Comparison of ENCODE assay signal across 10 cellular contexts in genomic region chr19:2186071-2186846, GRCh38. TPM values are rescaled to one million over a fixed set of nuclear protein-coding genes. Genes with fewer than 3 reads are reported as not detected.
DNase-seq lines count a peak whose midpoint lies in the region; ATAC-seq, FAIRE-seq and TF ChIP-seq lines count a peak whose summit lies in the region.
"Had no signal": no experiment of that assay in that cellular context is flagged by ENCODE, and none has a peak within 500 bp of the region (broad histone marks: within the 10 kb centered on the region; RNA-seq: fewer than 3 reads in every experiment).

No MANE protein-coding gene starts in this region.

- H3K27me3 ChIP-seq in astrocyte (ENCODE audit: insufficient read depth, low read length): no peaks in the 10 kb centered on the region
- H3K27me3 ChIP-seq in heart right ventricle: no peaks in the 10 kb centered on the region
- H3K27me3 ChIP-seq in ovary: no peaks in the 10 kb centered on the region

- H3K36me3 Mint-ChIP-seq in astrocyte (ENCODE audit: low read depth, unreplicated experiment): peaks cover 9% of the 10 kb centered on the region

- H3K9ac ChIP-seq in astrocyte (ENCODE audit: low read length): peak overlapping the region; percentile 24

- H3K79me2 ChIP-seq in astrocyte (ENCODE audit: insufficient read depth, low read length): peaks cover 85% of the 10 kb centered on the region

- intact Hi-C loops in heart right ventricle (cut with DNase I) (no loop called here), ovary (cut with DNase I) (no loop called here)

- peaks cover 34% of the 10 kb centered on the region for H3K4me1 Mint-ChIP-seq in astrocyte (ENCODE audit: low read depth, unreplicated experiment)

- no peak overlapping the region for H3K4me3 ChIP-seq in astrocyte (ENCODE audit: insufficient read depth, low read depth, low read length)
- H3K4me3 ChIP-seq in heart right ventricle: peak overlapping the region in 7 of 10 donors; percentile 1 to 30 (median 14)
- no peak overlapping the region for H3K4me3 ChIP-seq in ovary

- peaks cover 89% of the 10 kb centered on the region for H4K20me1 ChIP-seq in astrocyte (ENCODE audit: insufficient read depth, low read length)

- H3K9me3 ChIP-seq in astrocyte (ENCODE audit: insufficient read depth, low read depth, low read length) (no peaks in the 10 kb centered on the region), heart right ventricle (no peaks in the 10 kb centered on the region), ovary (no peaks in the 10 kb centered on the region)

- no peak for TF ChIP-seq EP300 in ovary (IDR thresholded peaks at IDR 0.05)

- ATAC-seq in heart right ventricle: peak; percentile 86 to 96 (median 94)
- ATAC-seq: Panc1 had no signal

- peak overlapping the region; percentile 38 for H3K27ac ChIP-seq in astrocyte (ENCODE audit: low read depth, low read length)
- peak overlapping the region; percentile 57 to 87 (median 80) for H3K27ac ChIP-seq in heart right ventricle
- H3K27ac ChIP-seq in ovary: peak overlapping the region in 1 of 2 donors; percentile 53
- H3K27ac ChIP-seq: HL-60 had no signal

- no peak for TF ChIP-seq POLR2A in ovary (IDR thresholded peaks at IDR 0.05)

- FAIRE-seq in astrocyte (lab: Jason Lieb, UNC): peak; percentile 97

- H3K4me2 ChIP-seq in astrocyte (ENCODE audit: low read length): peak overlapping the region; percentile 58

- peaks cover 3% of the 10 kb centered on the region for H3K36me3 ChIP-seq in astrocyte (ENCODE audit: insufficient read depth, low read length)
- peaks cover 0 to 86% (median 6%) of the 10 kb centered on the region in 9 donors for H3K36me3 ChIP-seq in heart right ventricle
- H3K36me3 ChIP-seq in ovary: no peaks in the 10 kb centered on the region

- peak overlapping the region; percentile 67 for H3K27ac Mint-ChIP-seq in astrocyte (ENCODE audit: unreplicated experiment)

- WGBS in heart right ventricle, 2 donors: 20 to 27% methylated on average over 28 of the region's 28 CpGs
- WGBS in ovary, 3 donors: 10 to 19% (median 12%) methylated on average over 28 of the region's 28 CpGs

- H3K9me3 Mint-ChIP-seq in astrocyte (ENCODE audit: unreplicated experiment): no peaks in the 10 kb centered on the region

- H3K4me3 Mint-ChIP-seq in astrocyte (ENCODE audit: unreplicated experiment): peak overlapping the region; percentile 67

- no peak overlapping the region for H2AFZ ChIP-seq in astrocyte (ENCODE audit: low read depth, low read length)

- H3K4me1 ChIP-seq in astrocyte (ENCODE audit: insufficient read depth, low read length) (peaks cover 47% of the 10 kb centered on the region), heart right ventricle (peaks cover 17 to 71% (median 48%) of the 10 kb centered on the region in 9 donors), ovary (ENCODE audit: insufficient read depth) (peaks cover 14% of the 10 kb centered on the region)

- TF ChIP-seq CTCF in astrocyte (IDR thresholded peaks at IDR 0.05; ENCODE audit: insufficient read depth, low read depth, low read length) (no peak), heart right ventricle (IDR thresholded peaks at IDR 0.05) (no peak), ovary (IDR thresholded peaks at IDR 0.05) (no peak)

- H3K27me3 Mint-ChIP-seq in astrocyte (ENCODE audit: low read depth, unreplicated experiment): no peaks in the 10 kb centered on the region

- DNase-seq in AG08396 (ENCODE audit: low spot score) (peak; percentile 98), astrocyte (ENCODE audit: low read depth) (peak; percentile 95), heart right ventricle (peak; percentile 85 to 89), ovary (peak; percentile 76 to 85 (median 80)), NCI-H345 treated with DMSO at 0.1 percent for 48 hours (lab: John Stamatoyannopoulos, UW; ENCODE audit: unreplicated experiment) (no peak), NCI-H1436 (lab: John Stamatoyannopoulos, UW) (no peak), 8988T (no peak), NCI-H128 (lab: John Stamatoyannopoulos, UW; ENCODE audit: unreplicated experiment) (no peak)

RNA-seq across cellular contexts. Expression of gene DOT1L, which starts 22.5 kb away (rescaled TPM):
- total RNA-seq in astrocyte (21.7 and 25.6 TPM in 2 replicates), heart right ventricle (10 to 100 TPM in 7 of 10 donors, 1 to 10 TPM in 3; 7.0 to 16.0 (median 12.5) TPM), ovary (10 to 100 TPM in 6 of 7 donors, 1 to 10 TPM in 1; 6.7 to 28.9 (median 21.3) TPM)
- polyA plus RNA-seq in heart right ventricle (10 to 100 TPM in 1 of 2 donors, 1 to 10 TPM in 1; 9.2 to 12.1 TPM), ovary (1 to 10 TPM; 2.4 to 5.4 TPM)

RNA-seq across cellular contexts. Expression of gene AP3D1, which starts 34.9 kb away (rescaled TPM):
- total RNA-seq in astrocyte (162 and 167 TPM in 2 replicates), heart right ventricle (100 to 1,000 TPM in 1 of 10 donors, 10 to 100 TPM in 9; 68.4 to 168 (median 81.9) TPM), ovary (100 to 1,000 TPM in 1 of 7 donors, 10 to 100 TPM in 6; 36.7 to 102 (median 75.4) TPM)
- polyA plus RNA-seq in heart right ventricle (10 to 100 TPM; 63.9 to 95.1 TPM), ovary (10 to 100 TPM; 43.5 to 49.9 TPM)

RNA-seq across cellular contexts. Expression of gene PLEKHJ1, which starts 49.9 kb away (rescaled TPM):
- total RNA-seq in astrocyte (69.9 and 78.3 TPM in 2 replicates), heart right ventricle (10 to 100 TPM; 40.0 to 76.5 (median 45.0) TPM), ovary (10 to 100 TPM; 39.0 to 55.2 (median 46.8) TPM)
- polyA plus RNA-seq in heart right ventricle (100 to 1,000 TPM in 1 of 2 donors, 10 to 100 TPM in 1; 83.6 to 103 TPM), ovary (10 to 100 TPM; 17.1 to 57.9 TPM)

RNA-seq across cellular contexts. Expression of gene SF3A2, which starts 50.4 kb away (rescaled TPM):
- total RNA-seq in astrocyte (76.6 and 83.2 TPM in 2 replicates), heart right ventricle (10 to 100 TPM; 24.6 to 45.2 (median 30.4) TPM), ovary (100 to 1,000 TPM in 3 of 7 donors, 10 to 100 TPM in 4; 33.0 to 137 (median 89.8) TPM)
- polyA plus RNA-seq in heart right ventricle (10 to 100 TPM; 25.8 to 47.3 TPM), ovary (10 to 100 TPM; 13.7 to 95.7 TPM)

Comparison
In these comparisons a context has a peak if more than half of its experiments do, and no peak if none do; other contexts are left out.
1. DNase-seq: peak in AG08396 (single experiment), astrocyte (single experiment), heart right ventricle (2 of 2) and ovary (5 of 5); none in NCI-H345 treated with DMSO at 0.1 percent for 48 hours (single experiment), NCI-H1436 (single experiment), 8988T (single experiment) and NCI-H128 (single experiment).
2. H3K4me3 ChIP-seq: peak in heart right ventricle (7 of 10); none in astrocyte (single experiment) and ovary (single experiment).